1 cellular context compared by ENCODE assay signal in the genomic region with DNA sequence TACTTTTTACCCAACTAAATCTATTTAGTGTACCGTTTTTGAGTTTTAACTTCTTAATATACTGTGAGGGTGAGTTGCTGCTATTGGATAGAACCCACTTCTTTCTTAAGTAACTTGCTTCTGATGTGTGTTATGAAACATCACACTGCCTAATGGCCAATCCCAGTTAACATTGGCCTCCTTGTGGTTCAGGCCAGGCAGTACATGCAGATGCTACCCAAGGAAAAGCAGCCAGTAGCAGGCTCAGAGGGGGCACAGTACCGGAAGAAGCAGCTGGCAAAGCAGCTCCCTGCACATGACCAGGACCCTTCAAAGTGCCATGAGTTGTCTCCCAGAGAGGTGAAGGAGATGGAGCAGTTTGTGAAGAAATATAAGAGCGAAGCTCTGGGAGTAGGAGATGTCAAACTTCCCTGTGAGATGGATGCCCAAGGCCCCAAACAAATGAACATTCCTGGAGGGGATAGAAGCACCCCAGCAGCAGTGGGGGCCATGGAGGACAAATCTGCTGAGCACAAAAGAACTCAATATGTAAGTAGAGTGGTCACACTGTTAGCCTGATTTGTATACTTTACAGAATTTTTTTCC.
TF ChIP-seq lines count a peak whose summit lies in the region.

No MANE protein-coding gene starts in this region.

TF ChIP-seq in HepG2, 621 proteins besides CTCF, POLR2A, EP300 and RAD21 (continued from another document):
- TF ChIP-seq, protein P1, sequence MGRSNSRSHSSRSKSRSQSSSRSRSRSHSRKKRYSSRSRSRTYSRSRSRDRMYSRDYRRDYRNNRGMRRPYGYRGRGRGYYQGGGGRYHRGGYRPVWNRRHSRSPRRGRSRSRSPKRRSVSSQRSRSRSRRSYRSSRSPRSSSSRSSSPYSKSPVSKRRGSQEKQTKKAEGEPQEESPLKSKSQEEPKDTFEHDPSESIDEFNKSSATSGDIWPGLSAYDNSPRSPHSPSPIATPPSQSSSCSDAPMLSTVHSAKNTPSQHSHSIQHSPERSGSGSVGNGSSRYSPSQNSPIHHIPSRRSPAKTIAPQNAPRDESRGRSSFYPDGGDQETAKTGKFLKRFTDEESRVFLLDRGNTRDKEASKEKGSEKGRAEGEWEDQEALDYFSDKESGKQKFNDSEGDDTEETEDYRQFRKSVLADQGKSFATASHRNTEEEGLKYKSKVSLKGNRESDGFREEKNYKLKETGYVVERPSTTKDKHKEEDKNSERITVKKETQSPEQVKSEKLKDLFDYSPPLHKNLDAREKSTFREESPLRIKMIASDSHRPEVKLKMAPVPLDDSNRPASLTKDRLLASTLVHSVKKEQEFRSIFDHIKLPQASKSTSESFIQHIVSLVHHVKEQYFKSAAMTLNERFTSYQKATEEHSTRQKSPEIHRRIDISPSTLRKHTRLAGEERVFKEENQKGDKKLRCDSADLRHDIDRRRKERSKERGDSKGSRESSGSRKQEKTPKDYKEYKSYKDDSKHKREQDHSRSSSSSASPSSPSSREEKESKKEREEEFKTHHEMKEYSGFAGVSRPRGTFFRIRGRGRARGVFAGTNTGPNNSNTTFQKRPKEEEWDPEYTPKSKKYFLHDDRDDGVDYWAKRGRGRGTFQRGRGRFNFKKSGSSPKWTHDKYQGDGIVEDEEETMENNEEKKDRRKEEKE (IDR thresholded peaks at IDR 0.05) = no peak
- no peak for TF ChIP-seq WIZ (CRISPR knock-in tag; IDR thresholded peaks at IDR 0.05)
- TF ChIP-seq, protein P2, sequence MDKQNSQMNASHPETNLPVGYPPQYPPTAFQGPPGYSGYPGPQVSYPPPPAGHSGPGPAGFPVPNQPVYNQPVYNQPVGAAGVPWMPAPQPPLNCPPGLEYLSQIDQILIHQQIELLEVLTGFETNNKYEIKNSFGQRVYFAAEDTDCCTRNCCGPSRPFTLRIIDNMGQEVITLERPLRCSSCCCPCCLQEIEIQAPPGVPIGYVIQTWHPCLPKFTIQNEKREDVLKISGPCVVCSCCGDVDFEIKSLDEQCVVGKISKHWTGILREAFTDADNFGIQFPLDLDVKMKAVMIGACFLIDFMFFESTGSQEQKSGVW (CRISPR knock-in tag; IDR thresholded peaks at IDR 0.05; ENCODE audit: borderline replicate concordance) = no peak
- no peak for TF ChIP-seq FIP1L1 (IDR thresholded peaks at IDR 0.05; ENCODE audit: borderline replicate concordance, insufficient read depth, low read depth, low read length)
- TF ChIP-seq KAT2B (IDR thresholded peaks at IDR 0.05; ENCODE audit: borderline replicate concordance, low read depth, low read length) = no peak
